ENCODE assay signal across 1 cellular context in the genomic region with DNA sequence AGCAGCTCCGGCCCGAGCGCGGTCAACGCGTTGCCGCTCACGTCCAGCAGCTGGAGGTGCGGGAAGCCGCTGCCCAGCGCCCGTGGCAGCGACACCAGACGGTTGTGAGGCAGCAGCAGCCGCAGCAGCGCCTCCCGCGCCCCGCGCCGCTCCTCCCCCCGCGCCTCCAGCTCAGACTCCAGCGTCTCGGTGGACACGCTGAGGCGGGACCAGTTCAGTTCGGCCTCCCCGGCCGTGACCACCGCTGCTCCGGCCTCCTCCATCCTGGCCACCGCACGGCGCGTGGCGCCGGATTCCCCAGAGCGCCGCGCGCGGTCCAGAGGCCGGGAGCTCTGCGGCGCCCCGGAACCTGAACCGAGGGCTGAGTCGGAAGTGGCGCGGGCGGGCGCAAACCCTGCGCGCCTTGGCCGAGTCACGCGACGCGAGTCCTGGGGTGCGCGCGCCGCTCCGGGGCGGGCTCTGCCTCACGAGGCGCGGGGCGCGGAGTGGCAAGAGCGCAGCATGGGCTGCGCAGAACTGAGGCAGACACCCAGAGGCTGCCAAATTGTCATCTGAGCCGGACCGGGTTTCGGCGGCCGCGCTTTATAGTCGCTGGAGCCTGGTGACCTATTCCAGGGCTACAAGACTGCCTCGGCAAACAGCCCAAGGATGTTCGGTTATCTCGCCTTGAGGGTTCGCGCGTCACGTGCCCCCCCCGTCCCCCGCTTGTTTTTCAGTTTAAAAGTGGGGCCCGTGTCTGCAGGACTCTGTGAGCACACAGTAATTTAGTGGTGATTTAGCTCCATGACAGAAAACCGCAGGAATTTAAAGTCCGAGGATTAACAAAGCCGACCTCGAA.
TF ChIP-seq lines count a peak whose summit lies in the region.

A gene (minus strand): TSS at position 374 of the 838 bp plus-strand sequence. CDS start 111 bp downstream, at position 263.

TF ChIP-seq in HepG2, 621 proteins besides CTCF, POLR2A, EP300 and RAD21 (continued from another document and continues in another):
- TF ChIP-seq, protein P1, sequence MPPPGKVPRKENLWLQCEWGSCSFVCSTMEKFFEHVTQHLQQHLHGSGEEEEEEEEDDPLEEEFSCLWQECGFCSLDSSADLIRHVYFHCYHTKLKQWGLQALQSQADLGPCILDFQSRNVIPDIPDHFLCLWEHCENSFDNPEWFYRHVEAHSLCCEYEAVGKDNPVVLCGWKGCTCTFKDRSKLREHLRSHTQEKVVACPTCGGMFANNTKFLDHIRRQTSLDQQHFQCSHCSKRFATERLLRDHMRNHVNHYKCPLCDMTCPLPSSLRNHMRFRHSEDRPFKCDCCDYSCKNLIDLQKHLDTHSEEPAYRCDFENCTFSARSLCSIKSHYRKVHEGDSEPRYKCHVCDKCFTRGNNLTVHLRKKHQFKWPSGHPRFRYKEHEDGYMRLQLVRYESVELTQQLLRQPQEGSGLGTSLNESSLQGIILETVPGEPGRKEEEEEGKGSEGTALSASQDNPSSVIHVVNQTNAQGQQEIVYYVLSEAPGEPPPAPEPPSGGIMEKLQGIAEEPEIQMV (CRISPR knock-in tag; IDR thresholded peaks at IDR 0.05; ENCODE audit: low read depth): peak; percentile 85; the same call in 1 of the 2 replicates
- TF ChIP-seq, protein P2, sequence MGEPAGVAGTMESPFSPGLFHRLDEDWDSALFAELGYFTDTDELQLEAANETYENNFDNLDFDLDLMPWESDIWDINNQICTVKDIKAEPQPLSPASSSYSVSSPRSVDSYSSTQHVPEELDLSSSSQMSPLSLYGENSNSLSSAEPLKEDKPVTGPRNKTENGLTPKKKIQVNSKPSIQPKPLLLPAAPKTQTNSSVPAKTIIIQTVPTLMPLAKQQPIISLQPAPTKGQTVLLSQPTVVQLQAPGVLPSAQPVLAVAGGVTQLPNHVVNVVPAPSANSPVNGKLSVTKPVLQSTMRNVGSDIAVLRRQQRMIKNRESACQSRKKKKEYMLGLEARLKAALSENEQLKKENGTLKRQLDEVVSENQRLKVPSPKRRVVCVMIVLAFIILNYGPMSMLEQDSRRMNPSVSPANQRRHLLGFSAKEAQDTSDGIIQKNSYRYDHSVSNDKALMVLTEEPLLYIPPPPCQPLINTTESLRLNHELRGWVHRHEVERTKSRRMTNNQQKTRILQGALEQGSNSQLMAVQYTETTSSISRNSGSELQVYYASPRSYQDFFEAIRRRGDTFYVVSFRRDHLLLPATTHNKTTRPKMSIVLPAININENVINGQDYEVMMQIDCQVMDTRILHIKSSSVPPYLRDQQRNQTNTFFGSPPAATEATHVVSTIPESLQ (CRISPR knock-in tag; conservative IDR thresholded peaks at IDR 0.05): no peak; the same call in 1 of the 2 replicates
- TF ChIP-seq PITX1 (CRISPR knock-in tag; IDR thresholded peaks at IDR 0.05) (peak; percentile 63), HDAC1 (CRISPR knock-in tag; IDR thresholded peaks at IDR 0.05) (0 out of 2 replicates have a peak, but pooled peaks have one; percentile 16), GATAD1 (CRISPR knock-in tag; IDR thresholded peaks at IDR 0.05) (peak; percentile 78), YY1 (IDR thresholded peaks at IDR 0.05; ENCODE audit: insufficient read depth, insufficient replicate concordance, low read depth, low read length) (peak; percentile 34), SSRP1 (CRISPR knock-in tag; IDR thresholded peaks at IDR 0.05) (no peak), TAF15 (IDR thresholded peaks at IDR 0.05; ENCODE audit: low read depth, low read length, poor library complexity, severe bottlenecking) (no peak), MBD4 (IDR thresholded peaks at IDR 0.05; ENCODE audit: borderline replicate concordance, low read length) (no peak), RXRA (CRISPR knock-in tag; IDR thresholded peaks at IDR 0.05) (peak; percentile 70), ZMAT3 (CRISPR knock-in tag; conservative IDR thresholded peaks at IDR 0.05) (peak; percentile 94; the same call in 1 of the 2 replicates), POLR2G (IDR thresholded peaks at IDR 0.05; ENCODE audit: low read depth, low read length) (peak; percentile 89), ZNF773 (CRISPR knock-in tag; IDR thresholded peaks at IDR 0.05; ENCODE audit: borderline replicate concordance) (peak; percentile 82; the same call in 1 of the 2 replicates), PLRG1 (conservative IDR thresholded peaks at IDR 0.05) (no peak), ZNF598 (CRISPR knock-in tag; IDR thresholded peaks at IDR 0.05; ENCODE audit: borderline replicate concordance) (no peak), KDM5A (IDR thresholded peaks at IDR 0.05; ENCODE audit: borderline replicate concordance, low read length) (no peak), TCF7 (IDR thresholded peaks at IDR 0.05; ENCODE audit: low read depth) (no peak), ZNF260 (CRISPR knock-in tag; IDR thresholded peaks at IDR 0.05; ENCODE audit: borderline replicate concordance, low read depth) (no peak), ZNF138 (CRISPR knock-in tag; IDR thresholded peaks at IDR 0.05; ENCODE audit: low read depth) (no peak; the same call in 1 of the 2 replicates), CCDC6 (CRISPR knock-in tag; IDR thresholded peaks at IDR 0.05) (peak; percentile 84; the same call in 1 of the 2 replicates), REL (CRISPR knock-in tag; conservative IDR thresholded peaks at IDR 0.05) (peak; percentile 95; the same call in 1 of the 2 replicates), ZFP36 (IDR thresholded peaks at IDR 0.05; ENCODE audit: borderline replicate concordance, low read depth, low read length, partially characterized antibody) (no peak)
- TF ChIP-seq, protein P3, sequence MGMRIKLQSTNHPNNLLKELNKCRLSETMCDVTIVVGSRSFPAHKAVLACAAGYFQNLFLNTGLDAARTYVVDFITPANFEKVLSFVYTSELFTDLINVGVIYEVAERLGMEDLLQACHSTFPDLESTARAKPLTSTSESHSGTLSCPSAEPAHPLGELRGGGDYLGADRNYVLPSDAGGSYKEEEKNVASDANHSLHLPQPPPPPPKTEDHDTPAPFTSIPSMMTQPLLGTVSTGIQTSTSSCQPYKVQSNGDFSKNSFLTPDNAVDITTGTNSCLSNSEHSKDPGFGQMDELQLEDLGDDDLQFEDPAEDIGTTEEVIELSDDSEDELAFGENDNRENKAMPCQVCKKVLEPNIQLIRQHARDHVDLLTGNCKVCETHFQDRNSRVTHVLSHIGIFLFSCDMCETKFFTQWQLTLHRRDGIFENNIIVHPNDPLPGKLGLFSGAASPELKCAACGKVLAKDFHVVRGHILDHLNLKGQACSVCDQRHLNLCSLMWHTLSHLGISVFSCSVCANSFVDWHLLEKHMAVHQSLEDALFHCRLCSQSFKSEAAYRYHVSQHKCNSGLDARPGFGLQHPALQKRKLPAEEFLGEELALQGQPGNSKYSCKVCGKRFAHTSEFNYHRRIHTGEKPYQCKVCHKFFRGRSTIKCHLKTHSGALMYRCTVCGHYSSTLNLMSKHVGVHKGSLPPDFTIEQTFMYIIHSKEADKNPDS (CRISPR knock-in tag; IDR thresholded peaks at IDR 0.05): peak; percentile 90; the same call in 1 of the 2 replicates
- TF ChIP-seq, protein P4, sequence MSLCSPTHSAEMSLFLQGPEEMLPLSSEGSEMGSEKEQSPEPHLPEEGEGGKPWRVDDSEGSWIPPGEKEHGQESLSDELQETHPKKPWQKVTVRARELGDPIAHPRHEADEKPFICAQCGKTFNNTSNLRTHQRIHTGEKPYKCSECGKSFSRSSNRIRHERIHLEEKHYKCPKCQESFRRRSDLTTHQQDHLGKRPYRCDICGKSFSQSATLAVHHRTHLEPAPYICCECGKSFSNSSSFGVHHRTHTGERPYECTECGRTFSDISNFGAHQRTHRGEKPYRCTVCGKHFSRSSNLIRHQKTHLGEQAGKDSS (CRISPR knock-in tag; IDR thresholded peaks at IDR 0.05; ENCODE audit: borderline replicate concordance, low read depth): peak; percentile 46; the same call in 1 of the 2 replicates
- TF ChIP-seq, protein P5, sequence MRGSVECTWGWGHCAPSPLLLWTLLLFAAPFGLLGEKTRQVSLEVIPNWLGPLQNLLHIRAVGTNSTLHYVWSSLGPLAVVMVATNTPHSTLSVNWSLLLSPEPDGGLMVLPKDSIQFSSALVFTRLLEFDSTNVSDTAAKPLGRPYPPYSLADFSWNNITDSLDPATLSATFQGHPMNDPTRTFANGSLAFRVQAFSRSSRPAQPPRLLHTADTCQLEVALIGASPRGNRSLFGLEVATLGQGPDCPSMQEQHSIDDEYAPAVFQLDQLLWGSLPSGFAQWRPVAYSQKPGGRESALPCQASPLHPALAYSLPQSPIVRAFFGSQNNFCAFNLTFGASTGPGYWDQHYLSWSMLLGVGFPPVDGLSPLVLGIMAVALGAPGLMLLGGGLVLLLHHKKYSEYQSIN (CRISPR knock-in tag; IDR thresholded peaks at IDR 0.05; ENCODE audit: borderline replicate concordance): no peak
- TF ChIP-seq, protein P6, sequence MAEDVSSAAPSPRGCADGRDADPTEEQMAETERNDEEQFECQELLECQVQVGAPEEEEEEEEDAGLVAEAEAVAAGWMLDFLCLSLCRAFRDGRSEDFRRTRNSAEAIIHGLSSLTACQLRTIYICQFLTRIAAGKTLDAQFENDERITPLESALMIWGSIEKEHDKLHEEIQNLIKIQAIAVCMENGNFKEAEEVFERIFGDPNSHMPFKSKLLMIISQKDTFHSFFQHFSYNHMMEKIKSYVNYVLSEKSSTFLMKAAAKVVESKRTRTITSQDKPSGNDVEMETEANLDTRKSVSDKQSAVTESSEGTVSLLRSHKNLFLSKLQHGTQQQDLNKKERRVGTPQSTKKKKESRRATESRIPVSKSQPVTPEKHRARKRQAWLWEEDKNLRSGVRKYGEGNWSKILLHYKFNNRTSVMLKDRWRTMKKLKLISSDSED (CRISPR knock-in tag; IDR thresholded peaks at IDR 0.05): no peak
- TF ChIP-seq, protein P7, sequence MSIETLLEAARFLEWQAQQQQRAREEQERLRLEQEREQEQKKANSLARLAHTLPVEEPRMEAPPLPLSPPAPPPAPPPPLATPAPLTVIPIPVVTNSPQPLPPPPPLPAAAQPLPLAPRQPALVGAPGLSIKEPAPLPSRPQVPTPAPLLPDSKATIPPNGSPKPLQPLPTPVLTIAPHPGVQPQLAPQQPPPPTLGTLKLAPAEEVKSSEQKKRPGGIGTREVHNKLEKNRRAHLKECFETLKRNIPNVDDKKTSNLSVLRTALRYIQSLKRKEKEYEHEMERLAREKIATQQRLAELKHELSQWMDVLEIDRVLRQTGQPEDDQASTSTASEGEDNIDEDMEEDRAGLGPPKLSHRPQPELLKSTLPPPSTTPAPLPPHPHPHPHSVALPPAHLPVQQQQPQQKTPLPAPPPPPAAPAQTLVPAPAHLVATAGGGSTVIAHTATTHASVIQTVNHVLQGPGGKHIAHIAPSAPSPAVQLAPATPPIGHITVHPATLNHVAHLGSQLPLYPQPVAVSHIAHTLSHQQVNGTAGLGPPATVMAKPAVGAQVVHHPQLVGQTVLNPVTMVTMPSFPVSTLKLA (IDR thresholded peaks at IDR 0.05): no peak
- TF ChIP-seq, protein P8, sequence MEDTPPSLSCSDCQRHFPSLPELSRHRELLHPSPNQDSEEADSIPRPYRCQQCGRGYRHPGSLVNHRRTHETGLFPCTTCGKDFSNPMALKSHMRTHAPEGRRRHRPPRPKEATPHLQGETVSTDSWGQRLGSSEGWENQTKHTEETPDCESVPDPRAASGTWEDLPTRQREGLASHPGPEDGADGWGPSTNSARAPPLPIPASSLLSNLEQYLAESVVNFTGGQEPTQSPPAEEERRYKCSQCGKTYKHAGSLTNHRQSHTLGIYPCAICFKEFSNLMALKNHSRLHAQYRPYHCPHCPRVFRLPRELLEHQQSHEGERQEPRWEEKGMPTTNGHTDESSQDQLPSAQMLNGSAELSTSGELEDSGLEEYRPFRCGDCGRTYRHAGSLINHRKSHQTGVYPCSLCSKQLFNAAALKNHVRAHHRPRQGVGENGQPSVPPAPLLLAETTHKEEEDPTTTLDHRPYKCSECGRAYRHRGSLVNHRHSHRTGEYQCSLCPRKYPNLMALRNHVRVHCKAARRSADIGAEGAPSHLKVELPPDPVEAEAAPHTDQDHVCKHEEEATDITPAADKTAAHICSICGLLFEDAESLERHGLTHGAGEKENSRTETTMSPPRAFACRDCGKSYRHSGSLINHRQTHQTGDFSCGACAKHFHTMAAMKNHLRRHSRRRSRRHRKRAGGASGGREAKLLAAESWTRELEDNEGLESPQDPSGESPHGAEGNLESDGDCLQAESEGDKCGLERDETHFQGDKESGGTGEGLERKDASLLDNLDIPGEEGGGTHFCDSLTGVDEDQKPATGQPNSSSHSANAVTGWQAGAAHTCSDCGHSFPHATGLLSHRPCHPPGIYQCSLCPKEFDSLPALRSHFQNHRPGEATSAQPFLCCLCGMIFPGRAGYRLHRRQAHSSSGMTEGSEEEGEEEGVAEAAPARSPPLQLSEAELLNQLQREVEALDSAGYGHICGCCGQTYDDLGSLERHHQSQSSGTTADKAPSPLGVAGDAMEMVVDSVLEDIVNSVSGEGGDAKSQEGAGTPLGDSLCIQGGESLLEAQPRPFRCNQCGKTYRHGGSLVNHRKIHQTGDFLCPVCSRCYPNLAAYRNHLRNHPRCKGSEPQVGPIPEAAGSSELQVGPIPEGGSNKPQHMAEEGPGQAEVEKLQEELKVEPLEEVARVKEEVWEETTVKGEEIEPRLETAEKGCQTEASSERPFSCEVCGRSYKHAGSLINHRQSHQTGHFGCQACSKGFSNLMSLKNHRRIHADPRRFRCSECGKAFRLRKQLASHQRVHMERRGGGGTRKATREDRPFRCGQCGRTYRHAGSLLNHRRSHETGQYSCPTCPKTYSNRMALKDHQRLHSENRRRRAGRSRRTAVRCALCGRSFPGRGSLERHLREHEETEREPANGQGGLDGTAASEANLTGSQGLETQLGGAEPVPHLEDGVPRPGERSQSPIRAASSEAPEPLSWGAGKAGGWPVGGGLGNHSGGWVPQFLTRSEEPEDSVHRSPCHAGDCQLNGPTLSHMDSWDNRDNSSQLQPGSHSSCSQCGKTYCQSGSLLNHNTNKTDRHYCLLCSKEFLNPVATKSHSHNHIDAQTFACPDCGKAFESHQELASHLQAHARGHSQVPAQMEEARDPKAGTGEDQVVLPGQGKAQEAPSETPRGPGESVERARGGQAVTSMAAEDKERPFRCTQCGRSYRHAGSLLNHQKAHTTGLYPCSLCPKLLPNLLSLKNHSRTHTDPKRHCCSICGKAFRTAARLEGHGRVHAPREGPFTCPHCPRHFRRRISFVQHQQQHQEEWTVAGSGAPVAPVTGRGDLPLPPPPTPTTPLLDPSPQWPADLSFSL (CRISPR knock-in tag; IDR thresholded peaks at IDR 0.05): peak; percentile 13; the same call in 1 of the 2 replicates
- TF ChIP-seq, protein P9, sequence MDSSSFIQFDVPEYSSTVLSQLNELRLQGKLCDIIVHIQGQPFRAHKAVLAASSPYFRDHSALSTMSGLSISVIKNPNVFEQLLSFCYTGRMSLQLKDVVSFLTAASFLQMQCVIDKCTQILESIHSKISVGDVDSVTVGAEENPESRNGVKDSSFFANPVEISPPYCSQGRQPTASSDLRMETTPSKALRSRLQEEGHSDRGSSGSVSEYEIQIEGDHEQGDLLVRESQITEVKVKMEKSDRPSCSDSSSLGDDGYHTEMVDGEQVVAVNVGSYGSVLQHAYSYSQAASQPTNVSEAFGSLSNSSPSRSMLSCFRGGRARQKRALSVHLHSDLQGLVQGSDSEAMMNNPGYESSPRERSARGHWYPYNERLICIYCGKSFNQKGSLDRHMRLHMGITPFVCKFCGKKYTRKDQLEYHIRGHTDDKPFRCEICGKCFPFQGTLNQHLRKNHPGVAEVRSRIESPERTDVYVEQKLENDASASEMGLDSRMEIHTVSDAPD (CRISPR knock-in tag; IDR thresholded peaks at IDR 0.05): no peak
